1 cellular context compared by ENCODE assay signal in genomic region chr6:37897321-37897720, GRCh38.
A peak's percentile ranks its signal among the peaks of the same experiment; 100 is the strongest.
TF ChIP-seq lines count a peak whose summit lies in the region.

No MANE protein-coding gene starts in this region.

TF ChIP-seq in H1, 55 proteins besides CTCF, POLR2A, EP300 and RAD21:
- TF ChIP-seq EZH2 (IDR thresholded peaks at IDR 0.05; ENCODE audit: low read depth, low read length, severe bottlenecking): no peak
- TF ChIP-seq JUND (IDR thresholded peaks at IDR 0.05; ENCODE audit: low read length): peak; percentile 72
